ENCODE assay signal across 14 cellular contexts in genomic region chr9:37301369-37302172, GRCh38.
A peak's percentile ranks its signal among the peaks of the same experiment; 100 is the strongest.
DNase-seq lines count a peak whose midpoint lies in the region; ATAC-seq, FAIRE-seq and TF ChIP-seq lines count a peak whose summit lies in the region.
"Had no signal": no experiment of that assay in that cellular context is flagged by ENCODE, and none has a peak within 500 bp of the region (broad histone marks: within the 10 kb centered on the region; RNA-seq: fewer than 3 reads in every experiment).

No MANE protein-coding gene starts in this region.

- no peaks in the 10 kb centered on the region for H3K9me1 ChIP-seq in K562 (ENCODE audit: control insufficient read depth, insufficient read depth, low read length)

- BruUV-seq in MCF 10A (replicated peaks; lab: Mats Ljungman, UMichigan) (no TSS peak), K562 (replicated peaks; lab: Mats Ljungman, UMichigan) (no TSS peak)

- no peak for TF ChIP-seq RAD21 in K562 (CRISPR knock-in tag; conservative IDR thresholded peaks at IDR 0.05 in 1 of 2, IDR thresholded peaks at IDR 0.05 in 1 of 2)

- ATAC-seq in K562: peak; percentile 57
- peak; percentile 74 for ATAC-seq in stimulated activated naive CD8-positive, alpha-beta T cell treated with anti-CD3 and anti-CD28 coated beads, Interleukin-15, amount 100 ng/mL, for 72 hours
- no peak for ATAC-seq in sciatic nerve

- 50% methylated on average over 3 of the region's 3 CpGs for WGBS in K562 (ENCODE audit: insufficient coverage, low coverage, missing lambda C conversion rate)

- DNase-seq in MCF 10A (ENCODE audit: unreplicated experiment) (no peak), breast epithelium (ENCODE audit: low spot score in 2 of 2) (no peak), NCI-H69 (lab: John Stamatoyannopoulos, UW) (peak; percentile 28), K562 (ENCODE audit: extremely low read depth in 1 of 4, low spot score in 3 of 4) (peak in 2 of 4 experiments; percentile 22 to 42), sciatic nerve (ENCODE audit: low spot score) (no peak), C1 segment of cervical spinal cord (lab: John Stamatoyannopoulos, UW) (no peak), nephron progenitor cell (no peak)
- peak in 1 of 2 donors; percentile 25 for DNase-seq in stimulated activated naive CD8-positive, alpha-beta T cell treated with anti-CD3 and anti-CD28 coated beads, Interleukin-15, amount 100 ng/mL, for 72 hours
- DNase-seq: H9, lower lobe of right lung, NCI-H1436, pancreas had no signal

- no peaks in the 10 kb centered on the region for H3K27me3 Mint-ChIP-seq in MCF 10A (ENCODE audit: insufficient read depth, unreplicated experiment)
- no peaks in the 10 kb centered on the region for H3K27me3 Mint-ChIP-seq in stimulated activated naive CD8-positive, alpha-beta T cell treated with anti-CD3 and anti-CD28 coated beads, Interleukin-15, amount 100 ng/mL, for 72 hours
- H3K27me3 Mint-ChIP-seq in nephron progenitor cell (ENCODE audit: low read depth, poor library complexity): no peaks in the 10 kb centered on the region

- no peak for TF ChIP-seq EP300 in K562 (IDR thresholded peaks at IDR 0.05; ENCODE audit: low read length)

- H3K9me3 Mint-ChIP-seq in MCF 10A (ENCODE audit: unreplicated experiment) (no peaks in the 10 kb centered on the region), nephron progenitor cell (no peaks in the 10 kb centered on the region)
- H3K9me3 Mint-ChIP-seq in stimulated activated naive CD8-positive, alpha-beta T cell treated with anti-CD3 and anti-CD28 coated beads, Interleukin-15, amount 100 ng/mL, for 72 hours: no peaks in the 10 kb centered on the region
- H3K9me3 Mint-ChIP-seq: CD14-positive monocyte, H9 had no signal

- H3K4me3 ChIP-seq in breast epithelium: no peak overlapping the region
- H3K4me3 ChIP-seq in K562: no peak overlapping the region
- H3K4me3 ChIP-seq: hepatocyte, lower lobe of right lung, pancreas had no signal

- H3K79me2 ChIP-seq in K562 (ENCODE audit: control insufficient read depth, insufficient read depth, low read length): peaks cover 60% of the 10 kb centered on the region

- H3K9ac ChIP-seq in K562 (ENCODE audit: insufficient read depth in 1 of 2, low read depth in 2 of 2, low read length in 2 of 2): peak overlapping the region in 1 of 2 experiments; percentile 54; a peak in 2 of 4 replicates

- no peak for FAIRE-seq in K562 (lab: Jason Lieb, UNC)
- FAIRE-seq: pancreas had no signal

- H3K4me1 Mint-ChIP-seq in MCF 10A (ENCODE audit: insufficient read depth, unreplicated experiment) (peaks cover 4% of the 10 kb centered on the region), nephron progenitor cell (no peaks in the 10 kb centered on the region)
- peaks cover 77% of the 10 kb centered on the region for H3K4me1 Mint-ChIP-seq in stimulated activated naive CD8-positive, alpha-beta T cell treated with anti-CD3 and anti-CD28 coated beads, Interleukin-15, amount 100 ng/mL, for 72 hours

- H3K4me3 Mint-ChIP-seq in MCF 10A (ENCODE audit: unreplicated experiment): no peak overlapping the region
- H3K4me3 Mint-ChIP-seq in stimulated activated naive CD8-positive, alpha-beta T cell treated with anti-CD3 and anti-CD28 coated beads, Interleukin-15, amount 100 ng/mL, for 72 hours: peak overlapping the region; percentile 64 to 71
- H3K4me3 Mint-ChIP-seq in nephron progenitor cell: no peak overlapping the region
- H3K4me3 Mint-ChIP-seq: CD14-positive monocyte, H9 had no signal

- POLR2A ChIA-PET in MCF 10A (lab: Yijun Ruan, JAX): interaction anchor here (1.1 kb wide), 1 partner anchor 75 kb away, joined by 3 read pairs; no protein-coding TSS in a partner anchor
- POLR2A ChIA-PET in K562 (lab: Yijun Ruan, JAX): interaction anchor here (0.6 to 1.5 kb wide), 9 partner anchors 8 to 184 kb away, joined by 3 to 8 read pairs (median 3); no protein-coding TSS in a partner anchor

- TF ChIP-seq POLR2A in breast epithelium (IDR thresholded peaks at IDR 0.05): no peak
- TF ChIP-seq POLR2A in K562 (conservative IDR thresholded peaks at IDR 0.05): no peak

- CTCF ChIA-PET in MCF 10A (lab: Yijun Ruan, JAX): interaction anchor here (0.6 kb wide), 1 partner anchor 11 kb away, joined by 3 read pairs; no protein-coding TSS in a partner anchor
- CTCF ChIA-PET in K562 (lab: Yijun Ruan, JAX; ENCODE audit: low intra/inter-chr PET ratio): no interaction called here

- intact Hi-C loops in MCF 10A (cut with micrococcal nuclease): no loop called here
- intact Hi-C loops in breast epithelium (cut with DNase I; ENCODE audit: low total_unique reads): no loop called here
- intact Hi-C loops in K562 (cut with micrococcal nuclease): loop anchor here (10.0 kb wide), 1 partner anchor 157 kb away; no protein-coding TSS in a partner anchor
- intact Hi-C loops in sciatic nerve (cut with DNase I): no loop called here

- H3K4me1 ChIP-seq in breast epithelium (no peaks in the 10 kb centered on the region), K562 (replicated peaks in 1 of 2; ENCODE audit: control insufficient read depth in 2 of 2, insufficient read depth in 2 of 2, low read length in 2 of 2) (peaks cover 4 to 29% of the 10 kb centered on the region in 2 experiments)
- H3K4me1 ChIP-seq: lower lobe of right lung, pancreas had no signal

- no peaks in the 10 kb centered on the region for H4K20me1 ChIP-seq in K562 (replicated peaks; ENCODE audit: control insufficient read depth, insufficient read depth, low read length)

- no peak for TF ChIP-seq CTCF in MCF 10A (IDR thresholded peaks at IDR 0.05; ENCODE audit: unreplicated experiment)
- TF ChIP-seq CTCF in breast epithelium (IDR thresholded peaks at IDR 0.05): no peak
- peak in 2 of 3 experiments; percentile 14 to 18; a peak in 1 of 6 replicates for TF ChIP-seq CTCF in K562 (IDR thresholded peaks at IDR 0.05 in 2 of 3, conservative IDR thresholded peaks at IDR 0.05 in 1 of 3; ENCODE audit: insufficient read depth in 2 of 3, low read depth in 1 of 3, low read length in 3 of 3)
- no peak for TF ChIP-seq CTCF in nephron progenitor cell (IDR thresholded peaks at IDR 0.05)

- no peaks in the 10 kb centered on the region for H3K9me3 ChIP-seq in breast epithelium
- no peaks in the 10 kb centered on the region for H3K9me3 ChIP-seq in K562 (replicated peaks; ENCODE audit: control insufficient read depth, insufficient read depth, low read depth, low read length)
- H3K9me3 ChIP-seq: lower lobe of right lung, pancreas had no signal

- H2AFZ ChIP-seq in K562 (ENCODE audit: low read depth, low read length): no peak overlapping the region
- H2AFZ ChIP-seq: hepatocyte had no signal

- H3K36me3 ChIP-seq in breast epithelium: no peaks in the 10 kb centered on the region
- H3K36me3 ChIP-seq in K562 (ENCODE audit: control insufficient read depth, insufficient read depth, low read length): peaks cover 29% of the 10 kb centered on the region; the same call in 2 of the 3 replicates

- H3K27ac ChIP-seq in breast epithelium (no peak overlapping the region), K562 (ENCODE audit: extremely low read depth, low read depth, low read length) (peak overlapping the region; percentile 79; the same call in 2 of the 3 replicates)
- H3K27ac ChIP-seq: hepatocyte, lower lobe of right lung, pancreas had no signal

- peak overlapping the region; percentile 23; the same call in 1 of the 2 replicates for H3K4me2 ChIP-seq in K562 (ENCODE audit: insufficient read depth, low read length)
- H3K4me2 ChIP-seq: hepatocyte had no signal

- peak overlapping the region; percentile 29 for H3K27ac Mint-ChIP-seq in MCF 10A (ENCODE audit: low read depth, unreplicated experiment)
- H3K27ac Mint-ChIP-seq in stimulated activated naive CD8-positive, alpha-beta T cell treated with anti-CD3 and anti-CD28 coated beads, Interleukin-15, amount 100 ng/mL, for 72 hours: peak overlapping the region; percentile 97
- no peak overlapping the region for H3K27ac Mint-ChIP-seq in nephron progenitor cell
- H3K27ac Mint-ChIP-seq: H9 had no signal

- H3K36me3 Mint-ChIP-seq in MCF 10A (ENCODE audit: insufficient read depth, unreplicated experiment): peaks cover 9% of the 10 kb centered on the region
- H3K36me3 Mint-ChIP-seq in nephron progenitor cell (ENCODE audit: low read depth): peaks cover 21% of the 10 kb centered on the region

- in situ Hi-C loops in K562 (cut with MboI): no loop called here

- H3K27me3 ChIP-seq in breast epithelium (no peaks in the 10 kb centered on the region), K562 (ENCODE audit: control insufficient read depth in 2 of 2, insufficient read depth in 2 of 2, low read length in 2 of 2) (no peaks in the 10 kb centered on the region)
- H3K27me3 ChIP-seq: hepatocyte, pancreas had no signal

TF ChIP-seq in K562, 482 proteins besides CTCF, POLR2A, EP300 and RAD21 (continues in another document):
- TF ChIP-seq CEBPZ (IDR thresholded peaks at IDR 0.05; ENCODE audit: borderline replicate concordance, low read depth, low read length) (no peak), TEAD1 (CRISPR knock-in tag; IDR thresholded peaks at IDR 0.05) (no peak), EGR1 (conservative IDR thresholded peaks at IDR 0.05) (no peak), POLR2H (tag; IDR thresholded peaks at IDR 0.05; ENCODE audit: low read depth) (no peak)

Comparison
In these comparisons a context has a peak if more than half of its experiments do, and no peak if none do; other contexts are left out.
1. H3K4me3 Mint-ChIP-seq: peak in stimulated activated naive CD8-positive, alpha-beta T cell treated with anti-CD3 and anti-CD28 coated beads, Interleukin-15, amount 100 ng/mL, for 72 hours (2 of 2); none in MCF 10A (single experiment) and nephron progenitor cell (single experiment).
2. CTCF ChIP-seq: peak in K562 (2 of 3); none in MCF 10A (single experiment), breast epithelium (0 of 3) and nephron progenitor cell (single experiment).